In the genomic region with DNA sequence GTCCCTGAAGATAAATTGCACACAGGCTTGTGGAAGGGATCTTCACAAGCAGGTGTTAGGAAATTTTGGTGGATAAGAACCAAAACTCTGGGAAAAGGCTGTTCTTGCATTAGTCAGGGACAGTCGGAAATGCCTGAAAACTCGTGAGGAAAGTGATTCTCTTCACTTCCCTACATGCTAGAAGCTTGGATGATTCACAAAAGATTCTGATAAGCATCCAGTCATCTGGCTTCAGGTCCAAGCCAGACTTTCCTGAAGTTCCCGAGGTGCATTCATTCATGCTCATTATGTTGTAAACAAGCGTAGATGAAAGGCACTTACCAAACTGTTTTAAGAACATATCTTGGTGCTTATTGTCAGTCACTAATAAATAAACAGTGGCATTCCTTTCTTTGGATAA, we compare ENCODE assay signal across 19 cellular contexts.
"Had no signal": no experiment of that assay in that cellular context is flagged by ENCODE, and none has a peak within 500 bp of the region (broad histone marks: within the 10 kb centered on the region; RNA-seq: fewer than 3 reads in every experiment).

No MANE protein-coding gene starts in this region.

- H3K36me3 ChIP-seq: heart right ventricle had no signal

- H3K9me3 ChIP-seq: psoas muscle had no signal

- ATAC-seq: activated CD8-positive, alpha-beta T cell treated with anti-CD3 and anti-CD28 coated beads, Interleukin-2, amount 10 ng/mL, durations not matched to agents 7 days and 5 days; effector memory CD8-positive, alpha-beta T cell; heart right ventricle; left ventricle myocardium superior; psoas muscle; sciatic nerve; stimulated activated naive B cell treated with anti-CD40 and anti-IgM and Interleukin-4, amounts not matched to agents 10 μg/mL and 1 μg/mL and 100 μg/mL, for 72 hours had no signal

- H3K27me3 Mint-ChIP-seq: activated naive CD4-positive, alpha-beta T cell treated with anti-CD3 and anti-CD28 coated beads, Interleukin-2, amount 10 ng/mL, durations not matched to agents 7 days and 5 days; central memory CD8-positive, alpha-beta T cell; effector memory CD8-positive, alpha-beta T cell; stimulated activated naive B cell treated with anti-CD40 and anti-IgM and Interleukin-4, amounts not matched to agents 10 μg/mL and 1 μg/mL and 100 μg/mL, for 72 hours had no signal

- H3K4me1 Mint-ChIP-seq: activated naive CD4-positive, alpha-beta T cell treated with anti-CD3 and anti-CD28 coated beads, Interleukin-2, amount 10 ng/mL, durations not matched to agents 7 days and 5 days; brain; central memory CD8-positive, alpha-beta T cell; stimulated activated naive B cell treated with anti-CD40 and anti-IgM and Interleukin-4, amounts not matched to agents 10 μg/mL and 1 μg/mL and 100 μg/mL, for 72 hours had no signal

- H3K27ac ChIP-seq: heart right ventricle, psoas muscle had no signal

- H3K4me3 ChIP-seq: heart right ventricle, psoas muscle had no signal

- H3K36me3 Mint-ChIP-seq: activated naive CD4-positive, alpha-beta T cell treated with anti-CD3 and anti-CD28 coated beads, Interleukin-2, amount 10 ng/mL, durations not matched to agents 7 days and 5 days; brain; stimulated activated naive B cell treated with anti-CD40 and anti-IgM and Interleukin-4, amounts not matched to agents 10 μg/mL and 1 μg/mL and 100 μg/mL, for 72 hours had no signal

- H3K4me1 ChIP-seq: heart right ventricle, psoas muscle had no signal

- H3K27me3 ChIP-seq: heart right ventricle had no signal

- H3K27ac Mint-ChIP-seq: activated CD8-positive, alpha-beta T cell treated with anti-CD3 and anti-CD28 coated beads, Interleukin-2, amount 10 ng/mL, durations not matched to agents 7 days and 5 days; activated naive CD4-positive, alpha-beta T cell treated with anti-CD3 and anti-CD28 coated beads, Interleukin-2, amount 10 ng/mL, durations not matched to agents 7 days and 5 days; activated T-helper 1 cell treated with anti-CD3 and anti-CD28 coated beads, Interleukin-12 subunit alpha, Interleukin-12 subunit beta, Interleukin-2, Interleukin-4 antibody, amounts not matched to agents 30 ng/mL and 10 ng/mL and 1 ng/mL, durations not matched to agents 14 hours and 24 hours and 36 hours; brain; effector memory CD8-positive, alpha-beta T cell; nephron; stimulated activated naive B cell treated with anti-CD40 and anti-IgM and Interleukin-4, amounts not matched to agents 10 μg/mL and 1 μg/mL and 100 μg/mL, for 72 hours had no signal

- H3K4me3 Mint-ChIP-seq: activated CD8-positive, alpha-beta T cell treated with anti-CD3 and anti-CD28 coated beads, Interleukin-2, amount 10 ng/mL, durations not matched to agents 7 days and 5 days; activated naive CD4-positive, alpha-beta T cell treated with anti-CD3 and anti-CD28 coated beads, Interleukin-2, amount 10 ng/mL, durations not matched to agents 7 days and 5 days; activated T-helper 1 cell treated with anti-CD3 and anti-CD28 coated beads, Interleukin-12 subunit alpha, Interleukin-12 subunit beta, Interleukin-2, Interleukin-4 antibody, amounts not matched to agents 30 ng/mL and 10 ng/mL and 1 ng/mL, durations not matched to agents 14 hours and 24 hours and 36 hours; brain; central memory CD8-positive, alpha-beta T cell; effector memory CD8-positive, alpha-beta T cell; nephron; stimulated activated naive B cell treated with anti-CD40 and anti-IgM and Interleukin-4, amounts not matched to agents 10 μg/mL and 1 μg/mL and 100 μg/mL, for 72 hours had no signal

- DNase-seq: activated CD4-positive, alpha-beta T cell treated with anti-CD3 and anti-CD28 coated beads for 4 hours; activated CD8-positive, alpha-beta memory T cell treated with anti-CD3 and anti-CD28 coated beads, Interleukin-2, amount 50 U/mL, for 48 hours; activated CD8-positive, alpha-beta T cell treated with anti-CD3 and anti-CD28 coated beads, Interleukin-2, amount 10 ng/mL, durations not matched to agents 7 days and 5 days; activated naive CD4-positive, alpha-beta T cell treated with anti-CD3 and anti-CD28 coated beads, Interleukin-2, amount 10 ng/mL, durations not matched to agents 7 days and 5 days; effector memory CD8-positive, alpha-beta T cell; heart right ventricle; left ventricle myocardium superior; mesendoderm; psoas muscle; stimulated activated CD4-positive, alpha-beta T cell treated with anti-CD3 and anti-CD28 coated beads, Interleukin-2, amount 100 ng/mL, for 24 hours; stimulated activated naive B cell treated with anti-CD40 and anti-IgM and Interleukin-4, amounts not matched to agents 10 μg/mL and 1 μg/mL and 100 μg/mL, for 72 hours; substantia nigra; T-helper 1 cell; trophoblast cell had no signal
